Comparison of ENCODE assay signal across 8 cellular contexts in genomic region chr2:200471324-200471848, GRCh38. TPM values are rescaled to one million over a fixed set of nuclear protein-coding genes. Genes with fewer than 3 reads are reported as not detected.
DNase-seq lines count a peak whose midpoint lies in the region; ATAC-seq and TF ChIP-seq lines count a peak whose summit lies in the region.

No MANE protein-coding gene starts in this region.

- CTCF ChIA-PET in CD4-positive, alpha-beta T cell (lab: Charles Lee), result interaction anchor here (1.0 to 1.4 kb wide), 4 partner anchors 10 to 491 kb away, joined by 3 to 4 read pairs (median 3); no protein-coding TSS in a partner anchor

- no peaks in the 10 kb centered on the region for H3K9me3 ChIP-seq in CD4-positive, alpha-beta T cell (ENCODE audit: control insufficient read depth, low read length)

- no peak for ATAC-seq in CD4-positive, alpha-beta T cell (ENCODE audit: poor library complexity)
- ATAC-seq in GM18867 (IDR thresholded peaks at IDR 0.05; ENCODE audit: unreplicated experiment) (peak; percentile 76), HG02943 (IDR thresholded peaks at IDR 0.05; ENCODE audit: low read depth, unreplicated experiment) (peak; percentile 63)

- H3K4me3 Mint-ChIP-seq in CD4-positive, alpha-beta T cell, result peak overlapping the region; percentile 70

- TF ChIP-seq CTCF in CD4-positive, alpha-beta T cell (IDR thresholded peaks at IDR 0.05), result peak; percentile 71

- H3K4me1 Mint-ChIP-seq in CD4-positive, alpha-beta T cell (ENCODE audit: low read depth), result peaks cover 35% of the 10 kb centered on the region

- no peaks in the 10 kb centered on the region for H3K27me3 Mint-ChIP-seq in CD4-positive, alpha-beta T cell

- no peaks in the 10 kb centered on the region for H3K9me3 Mint-ChIP-seq in CD4-positive, alpha-beta T cell

- POLR2A ChIA-PET in CD4-positive, alpha-beta T cell (lab: Charles Lee), result interaction anchor here (1.3 kb wide), 1 partner anchor 491 kb away, joined by 4 read pairs; no protein-coding TSS in a partner anchor

- no peaks in the 10 kb centered on the region for H3K36me3 Mint-ChIP-seq in CD4-positive, alpha-beta T cell (ENCODE audit: low read depth)

- peak overlapping the region; percentile 3 for H3K27ac Mint-ChIP-seq in CD4-positive, alpha-beta T cell

- peak in 5 of 10 experiments; percentile 8 to 33 (median 22) for DNase-seq in CD4-positive, alpha-beta T cell
- DNase-seq in NCI-H2171 (lab: John Stamatoyannopoulos, UW) (peak; percentile 1), globus pallidus (ENCODE audit: low spot score) (peak; percentile 78), NCI-H1930 (lab: John Stamatoyannopoulos, UW) (no peak)
- DNase-seq in activated T-cell treated with anti-CD3 and anti-CD28 coated beads, Interleukin-2, amount 50 U/mL, for 48 hours, result peak; percentile 46 to 53
- DNase-seq in stimulated activated CD4-positive, alpha-beta T cell treated with anti-CD3 and anti-CD28 coated beads, Interleukin-2, amount 100 ng/mL, for 24 hours, result peak; percentile 36 to 39

- H3K27ac ChIP-seq in CD4-positive, alpha-beta T cell (ENCODE audit: low read depth, low read length), result no peak overlapping the region

- intact Hi-C loops in CD4-positive, alpha-beta T cell (cut with DNase I, micrococcal nuclease), result loop anchor here (1.0 to 10.0 kb wide), 3 partner anchors 491 to 767 kb away; no protein-coding TSS in a partner anchor

- no peaks in the 10 kb centered on the region for H3K27me3 ChIP-seq in CD4-positive, alpha-beta T cell (ENCODE audit: control insufficient read depth, insufficient read depth, low read length)

RNA-seq across cellular contexts. Expression of gene KCTD18, which starts 38.5 kb away (rescaled TPM):
- 10 to 100 TPM; 18.9 to 19.8 TPM for total RNA-seq in CD4-positive, alpha-beta T cell

RNA-seq across cellular contexts. Expression of gene SGO2, which starts 54.6 kb away (rescaled TPM):
- under 1 TPM; 0.64 to 0.74 TPM for total RNA-seq in CD4-positive, alpha-beta T cell

Comparison
In these comparisons a context has a peak if more than half of its experiments do, and no peak if none do; other contexts are left out.
1. DNase-seq: peak in NCI-H2171 (single experiment), activated T-cell treated with anti-CD3 and anti-CD28 coated beads, Interleukin-2, amount 50 U/mL, for 48 hours (2 of 2), globus pallidus (single experiment) and stimulated activated CD4-positive, alpha-beta T cell treated with anti-CD3 and anti-CD28 coated beads, Interleukin-2, amount 100 ng/mL, for 24 hours (2 of 2); none in NCI-H1930 (0 of 2).